Comparison of ENCODE assay signal across 21 cellular contexts in the genomic region with DNA sequence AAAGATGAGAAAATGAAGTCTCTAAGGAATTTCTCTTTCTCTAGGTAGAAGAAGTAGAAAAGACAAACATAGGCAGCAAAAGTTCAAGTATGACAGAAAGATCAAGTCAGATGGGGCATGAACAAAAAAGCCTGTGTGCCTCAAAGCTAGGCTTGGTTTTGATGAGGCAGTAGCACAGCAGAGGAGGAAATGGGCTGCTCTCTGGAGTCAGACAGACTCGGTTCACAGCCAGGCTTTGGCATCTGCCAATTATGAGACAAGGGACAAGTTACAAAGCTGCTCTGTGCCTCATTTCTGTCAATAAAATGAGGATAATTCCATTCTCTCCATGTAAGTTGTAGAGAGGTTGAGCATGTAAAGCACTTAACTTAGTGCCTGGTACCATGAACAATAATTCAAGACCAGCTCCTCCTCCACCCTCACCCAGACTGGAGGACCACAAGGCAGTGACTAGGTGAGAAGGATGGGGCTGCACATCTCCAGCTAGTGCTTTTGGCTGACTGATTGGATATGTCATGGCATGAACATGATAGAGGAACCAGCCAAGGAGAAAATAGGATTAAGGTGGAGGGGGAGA.
DNase-seq lines count a peak whose midpoint lies in the region; ATAC-seq and TF ChIP-seq lines count a peak whose summit lies in the region.
"Had no signal": no experiment of that assay in that cellular context is flagged by ENCODE, and none has a peak within 500 bp of the region (broad histone marks: within the 10 kb centered on the region; RNA-seq: fewer than 3 reads in every experiment).

No MANE protein-coding gene starts in this region.

- H3K27ac Mint-ChIP-seq in T-helper 1 cell treated with Interleukin-12 subunit alpha and Interleukin-12 subunit beta and Interleukin-4 antibody, amounts not matched to agents 30 μg/mL and 1 μg/mL, for 36 hours: peak overlapping the region; percentile 12
- no peak overlapping the region for H3K27ac Mint-ChIP-seq in activated CD4-positive, alpha-beta memory T cell treated with anti-CD3 and anti-CD28 coated beads, Interleukin-2, amount 10 ng/mL, durations not matched to agents 7 days and 5 days

- H3K4me3 ChIP-seq in mucosa of descending colon: no peak overlapping the region

- no peaks in the 10 kb centered on the region for H3K36me3 ChIP-seq in mucosa of descending colon (ENCODE audit: low read depth)

- intact Hi-C loops in mucosa of descending colon (cut with DNase I, micrococcal nuclease): no loop called here

- POLR2A ChIA-PET in activated CD4-positive, alpha-beta memory T cell treated with anti-CD3 and anti-CD28 coated beads, Interleukin-2, amount 10 ng/mL, durations not matched to agents 7 days and 5 days (lab: Charles Lee): no interaction called here

- TF ChIP-seq CTCF in mucosa of descending colon (IDR thresholded peaks at IDR 0.05): no peak

- H3K27me3 Mint-ChIP-seq in T-helper 1 cell treated with Interleukin-12 subunit alpha and Interleukin-12 subunit beta and Interleukin-4 antibody, amounts not matched to agents 30 μg/mL and 1 μg/mL, for 36 hours (ENCODE audit: low read depth): peaks cover 12% of the 10 kb centered on the region
- H3K27me3 Mint-ChIP-seq in activated CD4-positive, alpha-beta memory T cell treated with anti-CD3 and anti-CD28 coated beads, Interleukin-2, amount 10 ng/mL, durations not matched to agents 7 days and 5 days: peaks cover 20% of the 10 kb centered on the region
- H3K27me3 Mint-ChIP-seq: IgD-negative memory B cell had no signal

- no peaks in the 10 kb centered on the region for H3K9me3 ChIP-seq in mucosa of descending colon

- no peaks in the 10 kb centered on the region for H3K9me3 Mint-ChIP-seq in T-helper 1 cell treated with Interleukin-12 subunit alpha and Interleukin-12 subunit beta and Interleukin-4 antibody, amounts not matched to agents 30 μg/mL and 1 μg/mL, for 36 hours
- no peaks in the 10 kb centered on the region for H3K9me3 Mint-ChIP-seq in activated CD4-positive, alpha-beta memory T cell treated with anti-CD3 and anti-CD28 coated beads, Interleukin-2, amount 10 ng/mL, durations not matched to agents 7 days and 5 days
- H3K9me3 Mint-ChIP-seq: CD8-positive, alpha-beta memory T cell had no signal

- DNase-seq in T-helper 1 cell: no peak
- peak; percentile 73 for DNase-seq in SK-N-DZ (ENCODE audit: low spot score)
- peak; percentile 66 for DNase-seq in medulla oblongata (ENCODE audit: extremely low spot score)
- DNase-seq in activated CD4-positive, alpha-beta memory T cell treated with anti-CD3 and anti-CD28 coated beads, Interleukin-2, amount 10 ng/mL, durations not matched to agents 7 days and 5 days: no peak
- DNase-seq in mucosa of descending colon: no peak
- DNase-seq in stimulated activated CD4-positive, alpha-beta T cell treated with anti-CD3 and anti-CD28 coated beads, Interleukin-15, amount 100 ng/mL, for 24 hours: no peak
- DNase-seq: 8988T; CD8-positive, alpha-beta memory T cell; DMS53; GF-D8; Karpas-422; MV-4-11; NCI-H1105 treated with DMSO at 0.1 percent for 48 hours; NCI-H2081; NCI-H2171; NCI-H345; NCI-H774; OCI-M1; Right ventricle myocardium superior had no signal

- peaks cover 2% of the 10 kb centered on the region for H3K4me1 Mint-ChIP-seq in T-helper 1 cell treated with Interleukin-12 subunit alpha and Interleukin-12 subunit beta and Interleukin-4 antibody, amounts not matched to agents 30 μg/mL and 1 μg/mL, for 36 hours (ENCODE audit: low read depth)
- H3K4me1 Mint-ChIP-seq in activated CD4-positive, alpha-beta memory T cell treated with anti-CD3 and anti-CD28 coated beads, Interleukin-2, amount 10 ng/mL, durations not matched to agents 7 days and 5 days: peaks cover 4% of the 10 kb centered on the region

- CTCF ChIA-PET in activated CD4-positive, alpha-beta memory T cell treated with anti-CD3 and anti-CD28 coated beads, Interleukin-2, amount 10 ng/mL, durations not matched to agents 7 days and 5 days (lab: Charles Lee): no interaction called here

- H3K4me1 ChIP-seq in mucosa of descending colon (ENCODE audit: low read depth): no peaks in the 10 kb centered on the region

- no peak overlapping the region for H3K4me3 Mint-ChIP-seq in T-helper 1 cell treated with Interleukin-12 subunit alpha and Interleukin-12 subunit beta and Interleukin-4 antibody, amounts not matched to agents 30 μg/mL and 1 μg/mL, for 36 hours
- H3K4me3 Mint-ChIP-seq in activated CD4-positive, alpha-beta memory T cell treated with anti-CD3 and anti-CD28 coated beads, Interleukin-2, amount 10 ng/mL, durations not matched to agents 7 days and 5 days: no peak overlapping the region
- H3K4me3 Mint-ChIP-seq: CD8-positive, alpha-beta memory T cell; IgD-negative memory B cell had no signal

- no peaks in the 10 kb centered on the region for H3K36me3 Mint-ChIP-seq in T-helper 1 cell treated with Interleukin-12 subunit alpha and Interleukin-12 subunit beta and Interleukin-4 antibody, amounts not matched to agents 30 μg/mL and 1 μg/mL, for 36 hours (ENCODE audit: low read depth)
- H3K36me3 Mint-ChIP-seq in activated CD4-positive, alpha-beta memory T cell treated with anti-CD3 and anti-CD28 coated beads, Interleukin-2, amount 10 ng/mL, durations not matched to agents 7 days and 5 days (ENCODE audit: low read depth): no peaks in the 10 kb centered on the region

- no peak for ATAC-seq in mucosa of descending colon

Comparison
In these comparisons a context has a peak if more than half of its experiments do, and no peak if none do; other contexts are left out.
1. DNase-seq: peak in SK-N-DZ (single experiment) and medulla oblongata (single experiment); none in T-helper 1 cell (0 of 5), activated CD4-positive, alpha-beta memory T cell treated with anti-CD3 and anti-CD28 coated beads, Interleukin-2, amount 10 ng/mL, durations not matched to agents 7 days and 5 days (single experiment), mucosa of descending colon (0 of 3) and stimulated activated CD4-positive, alpha-beta T cell treated with anti-CD3 and anti-CD28 coated beads, Interleukin-15, amount 100 ng/mL, for 24 hours (single experiment).